In genomic region chr14:20970983-20971704, GRCh38 we compare ENCODE assay signal across 8 cellular contexts. TPM values are rescaled to one million over a fixed set of nuclear protein-coding genes. Genes with fewer than 3 reads are reported as not detected.
DNase-seq lines count a peak whose midpoint lies in the region; TF ChIP-seq lines count a peak whose summit lies in the region.

No MANE protein-coding gene starts in this region.

- peaks cover 5% of the 10 kb centered on the region for H3K27me3 ChIP-seq in H7 (ENCODE audit: control insufficient read depth, insufficient read depth, low read length)

- peak overlapping the region; percentile 81 for H3K4me3 ChIP-seq in H7 (ENCODE audit: insufficient read depth, low read depth, low read length)
- peak overlapping the region; percentile 54 for H3K4me3 ChIP-seq in LNCaP clone FGC (ENCODE audit: low read depth, low read length)

- DNase-seq in GDM1 (lab: John Stamatoyannopoulos, UW) = peak; percentile 74
- peak; percentile 93 for DNase-seq in H7
- peak; percentile 44 for DNase-seq in LNCaP clone FGC (ENCODE audit: low read depth)
- DNase-seq in SIG-M5 treated with dmso at 0.1 percent for 504 hours (lab: John Stamatoyannopoulos, UW; ENCODE audit: unreplicated experiment) = peak; percentile 77
- peak; percentile 19 to 73 (median 52) for DNase-seq in activated naive CD4-positive, alpha-beta T cell (lab: John Stamatoyannopoulos, UW)
- peak; percentile 84 for DNase-seq in globus pallidus (ENCODE audit: low spot score)
- DNase-seq in occipital lobe (lab: John Stamatoyannopoulos, UW) = peak; percentile 76
- peak; percentile 87 for DNase-seq in superior temporal gyrus (ENCODE audit: extremely low spot score)

- H3K36me3 ChIP-seq in H7 (replicated peaks; ENCODE audit: control insufficient read depth, insufficient read depth, low read length) = no peaks in the 10 kb centered on the region

- peak; percentile 97 for TF ChIP-seq CTCF in LNCaP clone FGC (IDR thresholded peaks at IDR 0.05; ENCODE audit: control insufficient read depth, extremely low read depth, insufficient read depth)

RNA-seq across cellular contexts. Expression of gene RNASE2, which starts 15.9 kb away (rescaled TPM):
- not detected in 2 replicates for total RNA-seq in H7 (2014; rRNA removed; shearing (Covaris generic))
- total RNA-seq in occipital lobe = not detected

RNA-seq across cellular contexts. Expression of gene METTL17, which starts 18.6 kb away (rescaled TPM):
- 109 and 131 TPM in 2 replicates for total RNA-seq in H7 (2014; rRNA removed; shearing (Covaris generic))
- total RNA-seq in occipital lobe = 29.0 TPM

RNA-seq across cellular contexts. Expression of gene SLC39A2, which starts 27.9 kb away (rescaled TPM):
- 0.17 TPM in 1 of 2 replicates, not detected in the other for total RNA-seq in H7 (2014; rRNA removed; shearing (Covaris generic))
- not detected for total RNA-seq in occipital lobe

RNA-seq across cellular contexts. Expression of gene NDRG2, which starts 53.7 kb away (rescaled TPM):
- total RNA-seq in H7 (2014; rRNA removed; shearing (Covaris generic)) = 21.5 and 33.5 TPM in 2 replicates
- 68.5 TPM for total RNA-seq in occipital lobe

RNA-seq across cellular contexts. Expression of gene TPPP2, which starts 58.9 kb away (rescaled TPM):
- 0.15 TPM in 1 of 2 replicates, not detected in the other for total RNA-seq in H7 (2014; rRNA removed; shearing (Covaris generic))
- total RNA-seq in occipital lobe = not detected

Comparison
In these comparisons a context has a peak if more than half of its experiments do, and no peak if none do; other contexts are left out.
1. Peak in every context shown above with its lines: DNase-seq and H3K4me3 ChIP-seq.